In genomic region chr13:30785146-30785845, GRCh38 we compare ENCODE assay signal across 12 cellular contexts. TPM values are rescaled to one million over a fixed set of nuclear protein-coding genes. Genes with fewer than 3 reads are reported as not detected.
DNase-seq lines count a peak whose midpoint lies in the region; ATAC-seq and TF ChIP-seq lines count a peak whose summit lies in the region.
"Had no signal": no experiment of that assay in that cellular context is flagged by ENCODE, and none has a peak within 500 bp of the region (broad histone marks: within the 10 kb centered on the region; RNA-seq: fewer than 3 reads in every experiment).

No MANE protein-coding gene starts in this region.

- H3K27ac ChIP-seq in Panc1 (ENCODE audit: low read length) (peak overlapping the region; percentile 61; the same call in 1 of the 2 replicates), left lung (peak overlapping the region in 1 of 2 donors; percentile 50), neutrophil (peak overlapping the region; percentile 72), caudate nucleus (ENCODE audit: low read depth, low read length) (no peak overlapping the region)

- H3K36me3 ChIP-seq in Panc1 (ENCODE audit: control insufficient read depth, insufficient read depth, low read length), result no peaks in the 10 kb centered on the region
- H3K36me3 ChIP-seq in left lung, result no peaks in the 10 kb centered on the region
- H3K36me3 ChIP-seq in neutrophil, result peaks cover 29% of the 10 kb centered on the region

- H3K4me1 ChIP-seq in Panc1 (ENCODE audit: control insufficient read depth, insufficient read depth, low read length) (no peaks in the 10 kb centered on the region; the same call in 1 of the 2 replicates), left lung (peaks cover 0 to 7% of the 10 kb centered on the region in 2 donors), neutrophil (ENCODE audit: control insufficient read depth in 1 of 2, insufficient read depth in 1 of 2, low read depth in 1 of 2, low read length in 1 of 2) (peaks cover 20 to 21% of the 10 kb centered on the region in 2 experiments)

- BruUV-seq in Panc1 (replicated peaks; lab: Mats Ljungman, UMichigan), result no TSS peak

- no peaks in the 10 kb centered on the region for H3K9me3 ChIP-seq in Panc1 (ENCODE audit: control insufficient read depth, insufficient read depth, low read depth, low read length)
- H3K9me3 ChIP-seq in left lung, result no peaks in the 10 kb centered on the region
- no peaks in the 10 kb centered on the region for H3K9me3 ChIP-seq in neutrophil

- H3K4me3 ChIP-seq in Panc1 (ENCODE audit: low read depth in 2 of 2, low read length in 2 of 2), result no peak overlapping the region
- no peak overlapping the region for H3K4me3 ChIP-seq in left lung
- H3K4me3 ChIP-seq in neutrophil (ENCODE audit: low read depth in 1 of 2, low read length in 1 of 2), result no peak overlapping the region
- H3K4me3 ChIP-seq: GM12878 had no signal

- ATAC-seq in Panc1 (no peak), left lung (peak; percentile 65), GM19463 (IDR thresholded peaks at IDR 0.05; ENCODE audit: unreplicated experiment) (no peak)
- ATAC-seq: GM12878 had no signal

- DNase-seq in CD1c-positive myeloid dendritic cell (ENCODE audit: extremely low spot score) (peak; percentile 85), Panc1 (ENCODE audit: low read depth, low spot score) (no peak), left lung (peak in 1 of 2 donors; percentile 62), caudate nucleus (lab: John Stamatoyannopoulos, UW) (no peak), DMS153 (lab: John Stamatoyannopoulos, UW) (no peak), GM10266 (ENCODE audit: extremely low spot score) (no peak)
- DNase-seq: CD4-positive, CD25-positive, alpha-beta regulatory T cell; GOT3; H9 had no signal

- intact Hi-C loops in Panc1 (cut with micrococcal nuclease; ENCODE audit: unreplicated experiment) (no loop called here), left lung (cut with DNase I) (no loop called here)

- no peak for TF ChIP-seq CTCF in Panc1 (IDR thresholded peaks at IDR 0.05)
- TF ChIP-seq CTCF in left lung (IDR thresholded peaks at IDR 0.05), result no peak
- TF ChIP-seq CTCF in neutrophil (IDR thresholded peaks at IDR 0.05), result no peak
- no peak for TF ChIP-seq CTCF in GM10266 (IDR thresholded peaks at IDR 0.05; ENCODE audit: control insufficient read depth, insufficient read depth, low read depth, missing control alignments)

- H3K27me3 ChIP-seq in Panc1 (ENCODE audit: control insufficient read depth, insufficient read depth, low read length) (no peaks in the 10 kb centered on the region), left lung (no peaks in the 10 kb centered on the region), neutrophil (no peaks in the 10 kb centered on the region)

- in situ Hi-C loops in Panc1 (cut with HindIII; ENCODE audit: low pct_unique_long_range_greater_than_20kb, low sequenced_read_pairs), result no loop called here

- POLR2A ChIA-PET in Panc1 (lab: Charles Lee), result no interaction called here

- CTCF ChIA-PET in Panc1 (lab: Charles Lee), result no interaction called here

RNA-seq across cellular contexts. Expression of gene ALOX5AP, which starts 50.0 kb away (rescaled TPM):
- 2.1 TPM for total RNA-seq in Panc1 (2021; ENCODE audit: unreplicated experiment)
- 0.65 TPM for polyA plus RNA-seq in Panc1 (2012; ENCODE audit: insufficient read length)
- 100 to 1,000 TPM in 1 of 2 donors, 10 to 100 TPM in 1; 76.3 to 201 TPM for total RNA-seq in left lung
- total RNA-seq: H9 had no signal

Comparison
In these comparisons a context has a peak if more than half of its experiments do, and no peak if none do; other contexts are left out.
1. RNA of gene ALOX5AP, which starts 50.0 kb away (total RNA-seq): 76.3 to 201 TPM in left lung; 2.1 TPM in Panc1 (single experiment); every median in the first group is over 10 times any median in the second.